In the genomic region with DNA sequence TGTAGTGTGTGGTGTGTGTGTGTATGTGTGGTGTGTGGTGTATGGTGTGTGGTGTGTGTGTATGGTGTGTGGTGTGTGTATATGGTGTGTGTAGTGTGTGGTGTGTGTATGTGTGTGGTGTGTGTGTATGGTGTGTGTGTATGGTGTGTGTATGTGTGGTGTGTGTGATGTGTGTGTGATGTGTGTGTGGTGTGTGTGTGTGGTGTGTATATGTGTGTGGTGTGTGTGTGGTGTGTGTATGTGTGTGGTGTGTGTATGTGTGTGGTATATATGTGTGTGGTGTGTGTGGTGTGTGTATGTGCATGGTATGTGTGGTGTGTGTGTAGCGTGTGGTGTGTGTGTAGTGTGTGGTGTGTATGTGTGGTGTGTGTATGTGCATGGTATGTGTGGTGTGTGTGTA, we compare ENCODE assay signal across 36 cellular contexts. TPM values are rescaled to one million over a fixed set of nuclear protein-coding genes. Genes with fewer than 3 reads are reported as not detected.
DNase-seq lines count a peak whose midpoint lies in the region; ATAC-seq, FAIRE-seq and TF ChIP-seq lines count a peak whose summit lies in the region.
"Had no signal": no experiment of that assay in that cellular context is flagged by ENCODE, and none has a peak within 500 bp of the region (broad histone marks: within the 10 kb centered on the region; RNA-seq: fewer than 3 reads in every experiment).

No MANE protein-coding gene starts in this region.

- 97 to 98% methylated on average over 1 of the region's 1 CpG for WGBS in sigmoid colon, 2 donors

- no peak for TF ChIP-seq EP300 in sigmoid colon (IDR thresholded peaks at IDR 0.05)

- ATAC-seq in activated naive CD8-positive, alpha-beta T cell treated with anti-CD3 and anti-CD28 coated beads, Interleukin-2, amount 10 ng/mL, durations not matched to agents 7 days and 5 days (ENCODE audit: low read depth), result no peak
- ATAC-seq in activated CD8-positive, alpha-beta T cell treated with anti-CD3 and anti-CD28 coated beads for 36 hours, result no peak
- no peak for ATAC-seq in sciatic nerve
- ATAC-seq: A549; activated CD4-positive, alpha-beta T cell treated with anti-CD3 and anti-CD28 coated beads for 36 hours; activated T-cell treated with anti-CD3 and anti-CD28 coated beads, Interleukin-2, amount 50 U/mL, for 4 hours; foreskin keratinocyte; mucosa of descending colon; natural killer cell treated with Interleukin-12 subunit alpha and Interleukin-12 subunit beta and Interleukin-15 and Interleukin-18, amount 100 ng/mL, for 72 hours; stimulated activated naive B cell treated with anti-CD40 and anti-IgM and Interleukin-4, amounts not matched to agents 10 μg/mL and 1 μg/mL and 100 μg/mL, for 72 hours had no signal

- H3K4me1 ChIP-seq in keratinocyte (ENCODE audit: control insufficient read depth, extremely low read depth, insufficient read depth, low read length) (peaks cover 17% of the 10 kb centered on the region), sigmoid colon (peaks cover 0 to 12% (median 10%) of the 10 kb centered on the region in 4 donors)
- H3K4me1 ChIP-seq: A549, foreskin keratinocyte had no signal

- intact Hi-C loops in activated CD8-positive, alpha-beta T cell treated with anti-CD3 and anti-CD28 coated beads for 36 hours (cut with micrococcal nuclease), result no loop called here
- intact Hi-C loops in sigmoid colon (cut with DNase I) (no loop called here), sciatic nerve (cut with DNase I) (no loop called here)

- H3K27me3 ChIP-seq in keratinocyte (ENCODE audit: control insufficient read depth, extremely low read depth, insufficient read depth, low read length) (peaks cover 3% of the 10 kb centered on the region), sigmoid colon (peaks cover 16 to 31% (median 19%) of the 10 kb centered on the region in 3 donors)
- H3K27me3 ChIP-seq: foreskin keratinocyte had no signal

- dilution Hi-C loops in keratinocyte (cut with MboI; ENCODE audit: extremely low pct_ligation_motif_present, low sequenced_read_pairs), result no loop called here

- CTCF ChIA-PET in activated CD8-positive, alpha-beta T cell treated with anti-CD3 and anti-CD28 coated beads for 36 hours (lab: Charles Lee), result interaction anchor here (1.2 to 8.5 kb wide), 3 partner anchors 9 to 76 kb away, joined by 5 to 57 read pairs (median 10); no protein-coding TSS in a partner anchor

- no peak overlapping the region for H3K4me3 Mint-ChIP-seq in activated naive CD8-positive, alpha-beta T cell treated with anti-CD3 and anti-CD28 coated beads, Interleukin-2, amount 10 ng/mL, durations not matched to agents 7 days and 5 days
- H3K4me3 Mint-ChIP-seq in activated naive CD8-positive, alpha-beta T cell treated with anti-CD3 and anti-CD28 coated beads for 36 hours, result no peak overlapping the region
- peak overlapping the region; percentile 4 for H3K4me3 Mint-ChIP-seq in activated CD8-positive, alpha-beta T cell treated with anti-CD3 and anti-CD28 coated beads for 36 hours
- H3K4me3 Mint-ChIP-seq: activated CD4-positive, alpha-beta T cell treated with anti-CD3 and anti-CD28 coated beads for 36 hours; activated T-cell treated with anti-CD3 and anti-CD28 coated beads, Interleukin-2, amount 50 U/mL, for 4 hours; CD4-positive, alpha-beta T cell; natural killer cell treated with Interleukin-12 subunit alpha and Interleukin-12 subunit beta and Interleukin-15 and Interleukin-18, amount 100 ng/mL, for 72 hours; stimulated activated naive B cell treated with anti-CD40 and anti-IgM and Interleukin-4, amounts not matched to agents 10 μg/mL and 1 μg/mL and 100 μg/mL, for 72 hours had no signal

- H3K9me1 ChIP-seq in keratinocyte (ENCODE audit: control insufficient read depth, extremely low read depth, insufficient read depth, low read length), result no peaks in the 10 kb centered on the region

- FAIRE-seq in keratinocyte (lab: Jason Lieb, UNC), result peak; percentile 97
- FAIRE-seq: A549 had no signal

- H3K27ac ChIP-seq in keratinocyte (ENCODE audit: control insufficient read depth, insufficient read depth, low read length) (no peak overlapping the region), sigmoid colon (no peak overlapping the region)
- H3K27ac ChIP-seq: A549, adrenal gland, esophagus squamous epithelium, foreskin keratinocyte, lower lobe of right lung had no signal

- H3K9ac ChIP-seq in keratinocyte (ENCODE audit: control insufficient read depth, extremely low read depth, insufficient read depth, low read length), result no peak overlapping the region

- POLR2A ChIA-PET in activated naive CD8-positive, alpha-beta T cell treated with anti-CD3 and anti-CD28 coated beads, Interleukin-2, amount 10 ng/mL, durations not matched to agents 7 days and 5 days (lab: Charles Lee), result no interaction called here
- POLR2A ChIA-PET in activated CD8-positive, alpha-beta T cell treated with anti-CD3 and anti-CD28 coated beads for 36 hours (lab: Charles Lee), result no interaction called here

- H4K20me1 ChIP-seq in keratinocyte (ENCODE audit: control insufficient read depth, extremely low read depth, insufficient read depth, low read length), result no peaks in the 10 kb centered on the region

- H3K79me2 ChIP-seq in keratinocyte (ENCODE audit: control insufficient read depth, insufficient read depth, low read length), result no peaks in the 10 kb centered on the region

- H2AFZ ChIP-seq in keratinocyte (ENCODE audit: control insufficient read depth, low read length), result no peak overlapping the region

- H3K4me2 ChIP-seq in keratinocyte (ENCODE audit: control insufficient read depth, extremely low read depth, insufficient read depth, low read depth, low read length), result no peak overlapping the region
- H3K4me2 ChIP-seq: A549 had no signal

- peaks cover 60% of the 10 kb centered on the region for H3K27me3 Mint-ChIP-seq in activated naive CD8-positive, alpha-beta T cell treated with anti-CD3 and anti-CD28 coated beads, Interleukin-2, amount 10 ng/mL, durations not matched to agents 7 days and 5 days
- H3K27me3 Mint-ChIP-seq in activated naive CD8-positive, alpha-beta T cell treated with anti-CD3 and anti-CD28 coated beads for 36 hours, result peaks cover 50% of the 10 kb centered on the region
- H3K27me3 Mint-ChIP-seq in activated CD8-positive, alpha-beta T cell treated with anti-CD3 and anti-CD28 coated beads for 36 hours, result peaks cover 40% of the 10 kb centered on the region

- TF ChIP-seq CTCF in activated CD8-positive, alpha-beta T cell treated with anti-CD3 and anti-CD28 coated beads for 36 hours (IDR thresholded peaks at IDR 0.05), result no peak
- TF ChIP-seq CTCF in keratinocyte (optimal IDR thresholded peaks at IDR 0.05 in 1 of 3, IDR thresholded peaks at IDR 0.05 in 1 of 3, conservative IDR thresholded peaks at IDR 0.05 in 1 of 3; ENCODE audit: extremely low read depth in 1 of 3, insufficient read depth in 2 of 3, low read length in 3 of 3) (no peak), sigmoid colon (IDR thresholded peaks at IDR 0.05) (no peak)

- H3K36me3 ChIP-seq in keratinocyte (ENCODE audit: control insufficient read depth in 2 of 2, extremely low read depth in 1 of 2, insufficient read depth in 2 of 2, low read length in 2 of 2), result no peaks in the 10 kb centered on the region
- no peaks in the 10 kb centered on the region for H3K36me3 ChIP-seq in sigmoid colon
- H3K36me3 ChIP-seq: adrenal gland, esophagus squamous epithelium, lower lobe of right lung had no signal

- no peak for TF ChIP-seq POLR2A in sigmoid colon (IDR thresholded peaks at IDR 0.05)

- peaks cover 2% of the 10 kb centered on the region for H3K36me3 Mint-ChIP-seq in activated naive CD8-positive, alpha-beta T cell treated with anti-CD3 and anti-CD28 coated beads, Interleukin-2, amount 10 ng/mL, durations not matched to agents 7 days and 5 days
- H3K36me3 Mint-ChIP-seq in activated naive CD8-positive, alpha-beta T cell treated with anti-CD3 and anti-CD28 coated beads for 36 hours, result no peaks in the 10 kb centered on the region
- H3K36me3 Mint-ChIP-seq in activated CD8-positive, alpha-beta T cell treated with anti-CD3 and anti-CD28 coated beads for 36 hours (ENCODE audit: low read depth), result no peaks in the 10 kb centered on the region
- H3K36me3 Mint-ChIP-seq: brain; natural killer cell treated with Interleukin-12 subunit alpha and Interleukin-12 subunit beta and Interleukin-15 and Interleukin-18, amount 100 ng/mL, for 72 hours; stimulated activated naive B cell treated with anti-CD40 and anti-IgM and Interleukin-4, amounts not matched to agents 10 μg/mL and 1 μg/mL and 100 μg/mL, for 72 hours had no signal

- H3K4me3 ChIP-seq in keratinocyte (ENCODE audit: control insufficient read depth in 2 of 3, extremely low read depth in 1 of 3, insufficient read depth in 2 of 3, low read depth in 1 of 3, low read length in 3 of 3) (no peak overlapping the region), sigmoid colon (no peak overlapping the region)
- H3K4me3 ChIP-seq: A549, adrenal gland, esophagus squamous epithelium, lower lobe of right lung, mucosa of descending colon had no signal

- no peak for DNase-seq in activated naive CD8-positive, alpha-beta T cell treated with anti-CD3 and anti-CD28 coated beads, Interleukin-2, amount 10 ng/mL, durations not matched to agents 7 days and 5 days
- DNase-seq in activated naive CD8-positive, alpha-beta T cell treated with anti-CD3 and anti-CD28 coated beads for 36 hours, result no peak
- no peak for DNase-seq in activated CD8-positive, alpha-beta T cell treated with anti-CD3 and anti-CD28 coated beads for 36 hours
- no peak for DNase-seq in keratinocyte (ENCODE audit: low read depth, low spot score)
- DNase-seq in NCI-H2107 (lab: John Stamatoyannopoulos, UW), result no peak
- no peak for DNase-seq in sigmoid colon
- no peak for DNase-seq in sciatic nerve (ENCODE audit: low spot score)
- DNase-seq in iPS-NIHi7 (ENCODE audit: extremely low spot score), result no peak
- DNase-seq: activated CD4-positive, alpha-beta T cell treated with anti-CD3 and anti-CD28 coated beads for 36 hours; activated T-cell treated with anti-CD3 and anti-CD28 coated beads, Interleukin-2, amount 50 U/mL, for 4 hours; adrenal gland; AML-193; CD4-positive, alpha-beta T cell; cerebellar nuclear complex; dermis blood vessel endothelial cell; esophagus squamous epithelium; foreskin keratinocyte; HCEC 1CT; KBM-7; lower lobe of right lung; mucosa of descending colon; NCI-H1105; NCI-H187; NCI-H2171; NCI-H510A; stimulated activated naive B cell treated with anti-CD40 and anti-IgM and Interleukin-4, amounts not matched to agents 10 μg/mL and 1 μg/mL and 100 μg/mL, for 72 hours; substantia nigra; SW 1271; T-helper 9 cell had no signal

- no peaks in the 10 kb centered on the region for H3K9me3 Mint-ChIP-seq in activated naive CD8-positive, alpha-beta T cell treated with anti-CD3 and anti-CD28 coated beads, Interleukin-2, amount 10 ng/mL, durations not matched to agents 7 days and 5 days
- H3K9me3 Mint-ChIP-seq in activated naive CD8-positive, alpha-beta T cell treated with anti-CD3 and anti-CD28 coated beads for 36 hours, result no peaks in the 10 kb centered on the region
- no peaks in the 10 kb centered on the region for H3K9me3 Mint-ChIP-seq in activated CD8-positive, alpha-beta T cell treated with anti-CD3 and anti-CD28 coated beads for 36 hours
- H3K9me3 Mint-ChIP-seq: activated T-cell treated with anti-CD3 and anti-CD28 coated beads, Interleukin-2, amount 50 U/mL, for 4 hours; CD4-positive, alpha-beta T cell; natural killer cell treated with Interleukin-12 subunit alpha and Interleukin-12 subunit beta and Interleukin-15 and Interleukin-18, amount 100 ng/mL, for 72 hours; stimulated activated naive B cell treated with anti-CD40 and anti-IgM and Interleukin-4, amounts not matched to agents 10 μg/mL and 1 μg/mL and 100 μg/mL, for 72 hours had no signal

- H3K4me1 Mint-ChIP-seq in activated naive CD8-positive, alpha-beta T cell treated with anti-CD3 and anti-CD28 coated beads, Interleukin-2, amount 10 ng/mL, durations not matched to agents 7 days and 5 days, result peaks cover 29% of the 10 kb centered on the region
- peaks cover 35% of the 10 kb centered on the region for H3K4me1 Mint-ChIP-seq in activated naive CD8-positive, alpha-beta T cell treated with anti-CD3 and anti-CD28 coated beads for 36 hours
- H3K4me1 Mint-ChIP-seq in activated CD8-positive, alpha-beta T cell treated with anti-CD3 and anti-CD28 coated beads for 36 hours (ENCODE audit: low read depth), result peaks cover 37% of the 10 kb centered on the region

- H3K9me3 ChIP-seq in keratinocyte (ENCODE audit: control insufficient read depth, low read depth, low read length), result no peaks in the 10 kb centered on the region
- no peaks in the 10 kb centered on the region for H3K9me3 ChIP-seq in sigmoid colon
- H3K9me3 ChIP-seq: A549, adrenal gland, esophagus squamous epithelium, lower lobe of right lung, mucosa of descending colon had no signal

- H3K27ac Mint-ChIP-seq in activated naive CD8-positive, alpha-beta T cell treated with anti-CD3 and anti-CD28 coated beads, Interleukin-2, amount 10 ng/mL, durations not matched to agents 7 days and 5 days, result peak overlapping the region; percentile 32
- H3K27ac Mint-ChIP-seq in activated naive CD8-positive, alpha-beta T cell treated with anti-CD3 and anti-CD28 coated beads for 36 hours, result no peak overlapping the region
- H3K27ac Mint-ChIP-seq in activated CD8-positive, alpha-beta T cell treated with anti-CD3 and anti-CD28 coated beads for 36 hours, result no peak overlapping the region
- H3K27ac Mint-ChIP-seq: activated CD4-positive, alpha-beta T cell treated with anti-CD3 and anti-CD28 coated beads for 36 hours; CD4-positive, alpha-beta T cell; stimulated activated naive B cell treated with anti-CD40 and anti-IgM and Interleukin-4, amounts not matched to agents 10 μg/mL and 1 μg/mL and 100 μg/mL, for 72 hours had no signal

RNA-seq across cellular contexts. Expression of gene ATP12A, which starts 1.7 kb away (rescaled TPM):
- not detected for total RNA-seq in activated naive CD8-positive, alpha-beta T cell treated with anti-CD3 and anti-CD28 coated beads, Interleukin-2, amount 10 ng/mL, durations not matched to agents 7 days and 5 days
- total RNA-seq in activated naive CD8-positive, alpha-beta T cell treated with anti-CD3 and anti-CD28 coated beads for 36 hours, result under 1 TPM; 0.66 TPM
- total RNA-seq in activated CD8-positive, alpha-beta T cell treated with anti-CD3 and anti-CD28 coated beads for 36 hours, result 1 to 10 TPM; 4.4 TPM
- polyA plus RNA-seq in keratinocyte (0.42 to 1.5 TPM (median 0.79 TPM) in 3 replicates), sigmoid colon (not detected)
- polyA plus RNA-seq in keratinocyte (2011; ENCODE audit: low read depth), result 41.0 TPM
- polyA plus RNA-seq in keratinocyte (2011; cell fraction: cytosol; rRNA removed), result 0.29 and 0.74 TPM in 2 replicates
- polyA plus RNA-seq in keratinocyte (2011; cell fraction: nucleus; rRNA removed), result 1.9 and 4.7 TPM in 2 replicates
- 1.1 and 57.8 TPM in 2 replicates for polyA plus RNA-seq in keratinocyte (2012; ENCODE audit: low replicate concordance)
- 0.69 to 3.6 TPM (median 2.3 TPM) in 3 replicates for polyA minus RNA-seq in keratinocyte
- not detected for polyA minus RNA-seq in keratinocyte (2011; cell fraction: cytosol; rRNA and poly(A)+ RNA removed)
- polyA minus RNA-seq in keratinocyte (2011; cell fraction: nucleus; rRNA and poly(A)+ RNA removed), result 3.0 and 5.1 TPM in 2 replicates
- total RNA-seq in sigmoid colon (not detected), sciatic nerve (not detected)
- total RNA-seq: dermis blood vessel endothelial cell, MCF 10A, mucosa of descending colon, osteocyte, RPMI7951 had no signal
- polyA plus RNA-seq: A549, adrenal gland, urinary bladder had no signal
